1 cellular context compared by ENCODE assay signal in the genomic region with DNA sequence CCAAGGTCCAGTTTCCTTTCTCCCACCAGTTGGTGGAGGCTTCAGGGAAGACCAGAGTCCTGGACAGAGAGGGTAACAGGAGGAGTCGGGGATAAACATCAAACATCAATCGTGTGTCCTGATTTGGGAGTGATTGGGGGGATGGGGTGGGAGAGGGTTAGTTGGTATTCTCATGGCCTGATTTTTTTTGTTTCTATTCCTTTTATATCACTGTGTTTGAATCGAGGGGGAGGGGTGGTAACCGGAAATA.
TF ChIP-seq lines count a peak whose summit lies in the region.

No MANE protein-coding gene starts in this region.

TF ChIP-seq in GM23338, 12 proteins besides CTCF, POLR2A, EP300 and RAD21 (continued from another document):
- no peak for TF ChIP-seq ZNF462 (CRISPR knock-in tag; IDR thresholded peaks at IDR 0.05)
- TF ChIP-seq, protein P1, sequence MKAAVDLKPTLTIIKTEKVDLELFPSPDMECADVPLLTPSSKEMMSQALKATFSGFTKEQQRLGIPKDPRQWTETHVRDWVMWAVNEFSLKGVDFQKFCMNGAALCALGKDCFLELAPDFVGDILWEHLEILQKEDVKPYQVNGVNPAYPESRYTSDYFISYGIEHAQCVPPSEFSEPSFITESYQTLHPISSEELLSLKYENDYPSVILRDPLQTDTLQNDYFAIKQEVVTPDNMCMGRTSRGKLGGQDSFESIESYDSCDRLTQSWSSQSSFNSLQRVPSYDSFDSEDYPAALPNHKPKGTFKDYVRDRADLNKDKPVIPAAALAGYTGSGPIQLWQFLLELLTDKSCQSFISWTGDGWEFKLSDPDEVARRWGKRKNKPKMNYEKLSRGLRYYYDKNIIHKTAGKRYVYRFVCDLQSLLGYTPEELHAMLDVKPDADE (IDR thresholded peaks at IDR 0.05): no peak
